ENCODE assay signal across 15 cellular contexts in the genomic region with DNA sequence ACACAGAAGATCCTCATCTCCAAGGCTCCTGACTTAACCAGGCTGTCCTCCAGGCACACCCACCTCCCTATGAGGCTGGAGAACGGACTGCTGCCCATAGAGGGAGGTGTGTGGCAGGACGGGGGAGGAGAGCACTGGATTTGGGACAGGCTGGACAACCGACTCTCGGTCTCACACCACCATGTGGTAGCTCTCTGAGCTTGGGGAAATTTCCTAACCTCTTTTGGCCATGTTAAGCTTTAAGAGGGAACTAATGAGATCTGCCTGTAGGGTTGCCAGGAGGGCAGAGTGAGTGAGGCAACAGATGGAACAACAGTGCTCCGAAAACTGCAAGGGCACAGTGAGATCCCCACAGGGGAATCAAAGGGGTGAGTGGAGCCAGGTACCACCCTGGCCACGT. TPM values are rescaled to one million over a fixed set of nuclear protein-coding genes. Genes with fewer than 3 reads are reported as not detected.
DNase-seq lines count a peak whose midpoint lies in the region; ATAC-seq and TF ChIP-seq lines count a peak whose summit lies in the region.
"Had no signal": no experiment of that assay in that cellular context is flagged by ENCODE, and none has a peak within 500 bp of the region (broad histone marks: within the 10 kb centered on the region; RNA-seq: fewer than 3 reads in every experiment).

No MANE protein-coding gene starts in this region.

- no peaks in the 10 kb centered on the region for H3K9me3 ChIP-seq in CD8-positive, alpha-beta T cell (ENCODE audit: low read length)

- H3K4me3 ChIP-seq in CD8-positive, alpha-beta T cell (ENCODE audit: low read depth, low read length) = no peak overlapping the region

- H3K4me1 Mint-ChIP-seq in neural crest cell = peaks cover 26% of the 10 kb centered on the region
- H3K4me1 Mint-ChIP-seq in CD8-positive, alpha-beta T cell (ENCODE audit: low read depth) = no peaks in the 10 kb centered on the region
- H3K4me1 Mint-ChIP-seq: activated B cell treated with CpG ODN at 0.5 μM for 24 hours; CD4-positive, CD25-positive, alpha-beta regulatory T cell had no signal

- H3K36me3 ChIP-seq in CD8-positive, alpha-beta T cell (ENCODE audit: insufficient read depth, low read length) = no peaks in the 10 kb centered on the region

- intact Hi-C loops in CD8-positive, alpha-beta T cell (cut with DNase I, micrococcal nuclease) = no loop called here

- H3K27ac ChIP-seq in CD8-positive, alpha-beta T cell (ENCODE audit: low read depth, low read length) = no peak overlapping the region
- H3K27ac ChIP-seq: foreskin keratinocyte had no signal

- no peaks in the 10 kb centered on the region for H3K27me3 Mint-ChIP-seq in neural crest cell (ENCODE audit: low read depth)
- no peaks in the 10 kb centered on the region for H3K27me3 Mint-ChIP-seq in CD8-positive, alpha-beta T cell (ENCODE audit: low read depth)
- H3K27me3 Mint-ChIP-seq: activated B cell treated with CpG ODN at 0.5 μM for 24 hours had no signal

- no peaks in the 10 kb centered on the region for H3K9me3 Mint-ChIP-seq in neural crest cell
- H3K9me3 Mint-ChIP-seq in CD8-positive, alpha-beta T cell = no peaks in the 10 kb centered on the region
- H3K9me3 Mint-ChIP-seq: activated B cell treated with CpG ODN at 0.5 μM for 24 hours; CD4-positive, CD25-positive, alpha-beta regulatory T cell had no signal

- H3K36me3 Mint-ChIP-seq in neural crest cell (ENCODE audit: low read depth) = no peaks in the 10 kb centered on the region
- no peaks in the 10 kb centered on the region for H3K36me3 Mint-ChIP-seq in CD8-positive, alpha-beta T cell
- H3K36me3 Mint-ChIP-seq: CD4-positive, CD25-positive, alpha-beta regulatory T cell had no signal

- peak overlapping the region; percentile 23 for H3K27ac Mint-ChIP-seq in neural crest cell (ENCODE audit: unreplicated experiment)
- H3K27ac Mint-ChIP-seq in CD8-positive, alpha-beta T cell = no peak overlapping the region
- H3K27ac Mint-ChIP-seq: activated B cell treated with CpG ODN at 0.5 μM for 24 hours; activated CD8-positive, alpha-beta T cell treated with anti-CD3 and anti-CD28 coated beads, Interleukin-2, amount 10 ng/mL, durations not matched to agents 7 days and 5 days; CD4-positive, CD25-positive, alpha-beta regulatory T cell had no signal

- ATAC-seq in CD8-positive, alpha-beta T cell = no peak
- no peak for ATAC-seq in HG03196 (IDR thresholded peaks at IDR 0.05; ENCODE audit: unreplicated experiment)
- ATAC-seq: activated CD8-positive, alpha-beta T cell treated with anti-CD3 and anti-CD28 coated beads, Interleukin-2, amount 10 ng/mL, durations not matched to agents 7 days and 5 days; foreskin keratinocyte; left lobe of liver had no signal

- H3K4me3 Mint-ChIP-seq in neural crest cell = no peak overlapping the region
- no peak overlapping the region for H3K4me3 Mint-ChIP-seq in CD8-positive, alpha-beta T cell
- H3K4me3 Mint-ChIP-seq: activated B cell treated with CpG ODN at 0.5 μM for 24 hours; activated CD8-positive, alpha-beta T cell treated with anti-CD3 and anti-CD28 coated beads, Interleukin-2, amount 10 ng/mL, durations not matched to agents 7 days and 5 days; CD4-positive, CD25-positive, alpha-beta regulatory T cell had no signal

- CTCF ChIA-PET in CD8-positive, alpha-beta T cell (lab: Charles Lee) = interaction anchor here (1.0 kb wide), 1 partner anchor 20 kb away, joined by 3 read pairs; no protein-coding TSS in a partner anchor

- H3K4me1 ChIP-seq in CD8-positive, alpha-beta T cell (ENCODE audit: insufficient read depth, low read length) = no peaks in the 10 kb centered on the region
- H3K4me1 ChIP-seq: foreskin keratinocyte had no signal

- POLR2A ChIA-PET in CD8-positive, alpha-beta T cell (lab: Charles Lee) = no interaction called here

- no peaks in the 10 kb centered on the region for H3K27me3 ChIP-seq in CD8-positive, alpha-beta T cell (ENCODE audit: insufficient read depth, low read length)

- no peak for TF ChIP-seq CTCF in neural crest cell (conservative IDR thresholded peaks at IDR 0.05)
- TF ChIP-seq CTCF in CD8-positive, alpha-beta T cell (IDR thresholded peaks at IDR 0.05) = no peak

- DNase-seq in DMS 273 (lab: John Stamatoyannopoulos, UW; ENCODE audit: unreplicated experiment) (peak; percentile 89), MV-4-11 (lab: John Stamatoyannopoulos, UW) (peak; percentile 39), cerebellar nuclear complex (lab: John Stamatoyannopoulos, UW) (peak; percentile 26 to 77), neural crest cell (ENCODE audit: low read depth, low spot score) (no peak)
- DNase-seq in CD8-positive, alpha-beta T cell = no peak
- DNase-seq in central memory CD4-positive, alpha-beta T cell = no peak
- no peak for DNase-seq in effector CD8-positive, alpha-beta T cell (lab: John Stamatoyannopoulos, UW)
- DNase-seq: activated B cell treated with CpG ODN at 0.5 μM for 24 hours; activated CD8-positive, alpha-beta T cell treated with anti-CD3 and anti-CD28 coated beads, Interleukin-2, amount 10 ng/mL, durations not matched to agents 7 days and 5 days; CD4-positive, CD25-positive, alpha-beta regulatory T cell; foreskin keratinocyte; NCI-H1930; stimulated activated naive CD4-positive, alpha-beta T cell had no signal

RNA-seq across cellular contexts. Expression of a gene that starts 32.7 kb away (rescaled TPM):
- 17.7 and 18.7 TPM in 2 replicates for total RNA-seq in neural crest cell
- total RNA-seq in CD8-positive, alpha-beta T cell = not detected
- total RNA-seq: CD4-positive, CD25-positive, alpha-beta regulatory T cell; foreskin keratinocyte had no signal

RNA-seq across cellular contexts. Expression of a gene that starts 43.7 kb away (rescaled TPM):
- total RNA-seq in neural crest cell = 46.8 and 52.8 TPM in 2 replicates
- total RNA-seq in CD8-positive, alpha-beta T cell = 10 to 100 TPM; 12.5 to 14.0 TPM

RNA-seq across cellular contexts. Expression of a gene that starts 51.7 kb away (rescaled TPM):
- total RNA-seq in neural crest cell = 245 and 249 TPM in 2 replicates
- total RNA-seq in CD8-positive, alpha-beta T cell = 100 to 1,000 TPM; 276 to 277 TPM

Comparison
In these comparisons a context has a peak if more than half of its experiments do, and no peak if none do; other contexts are left out.
1. DNase-seq: peak in DMS 273 (single experiment), MV-4-11 (single experiment) and cerebellar nuclear complex (2 of 2); none in neural crest cell (single experiment), CD8-positive, alpha-beta T cell (0 of 7), central memory CD4-positive, alpha-beta T cell (single experiment) and effector CD8-positive, alpha-beta T cell (single experiment).
2. RNA of a gene that starts 32.7 kb away (total RNA-seq): 17.7 to 18.7 TPM in neural crest cell; not detected in CD8-positive, alpha-beta T cell; every median in the first group is over 10 times any median in the second.